ENCODE assay signal across 8 cellular contexts in genomic region chr5:139649082-139649991, GRCh38. TPM values are rescaled to one million over a fixed set of nuclear protein-coding genes. Genes with fewer than 3 reads are reported as not detected.
DNase-seq lines count a peak whose midpoint lies in the region; ATAC-seq and TF ChIP-seq lines count a peak whose summit lies in the region.

No MANE protein-coding gene starts in this region.

- DNase-seq in DMS53 (lab: John Stamatoyannopoulos, UW): peak; percentile 72
- DNase-seq in DMS53 treated with DMSO at 0.1 percent for 48 hours (lab: John Stamatoyannopoulos, UW; ENCODE audit: unreplicated experiment): no peak
- DNase-seq in OCI-M1 (lab: John Stamatoyannopoulos, UW): peak; percentile 60
- peak in 4 of 10 donors; percentile 55 to 73 (median 60) for DNase-seq in dorsolateral prefrontal cortex
- peak; percentile 83 for DNase-seq in upper lobe of right lung

- H3K27ac ChIP-seq in dorsolateral prefrontal cortex (peak overlapping the region; percentile 59 to 100 (median 99)), mesodermal cell (ENCODE audit: low read depth, low read length, severe bottlenecking) (peak overlapping the region; percentile 67), upper lobe of right lung (peak overlapping the region; percentile 84)

- intact Hi-C loops in dorsolateral prefrontal cortex (cut with DNase I) (no loop called here), upper lobe of right lung (cut with DNase I) (no loop called here)

- no peaks in the 10 kb centered on the region for H3K27me3 ChIP-seq in dorsolateral prefrontal cortex
- no peaks in the 10 kb centered on the region for H3K27me3 ChIP-seq in upper lobe of right lung

- peaks cover 6% of the 10 kb centered on the region for H3K36me3 ChIP-seq in mesodermal cell (ENCODE audit: control insufficient read depth, insufficient read depth, low read length)
- no peaks in the 10 kb centered on the region for H3K36me3 ChIP-seq in upper lobe of right lung

- H3K9me3 ChIP-seq in mesodermal cell (ENCODE audit: control insufficient read depth, low read length) (no peaks in the 10 kb centered on the region), upper lobe of right lung (no peaks in the 10 kb centered on the region)

- peak overlapping the region; percentile 80 to 99 (median 94) for H3K4me3 ChIP-seq in dorsolateral prefrontal cortex
- peak overlapping the region; percentile 98 for H3K4me3 ChIP-seq in mesodermal cell (ENCODE audit: extremely low read depth, insufficient read depth, low read length, poor library complexity, severe bottlenecking)
- H3K4me3 ChIP-seq in upper lobe of right lung: peak overlapping the region; percentile 94

- peak; percentile 3 for ATAC-seq in upper lobe of right lung
- no peak for ATAC-seq in HG02973 (IDR thresholded peaks at IDR 0.05; ENCODE audit: unreplicated experiment)
- no peak for ATAC-seq in GM18511 (IDR thresholded peaks at IDR 0.05; ENCODE audit: unreplicated experiment)

- TF ChIP-seq CTCF in dorsolateral prefrontal cortex (IDR thresholded peaks at IDR 0.05 in 54 of 56, conservative IDR thresholded peaks at IDR 0.05 in 2 of 56; ENCODE audit: low read depth in 1 of 56, partially characterized antibody in 56 of 56) (peak in 34 of 56 donors; percentile 8 to 42 (median 28)), upper lobe of right lung (IDR thresholded peaks at IDR 0.05) (no peak)

- WGBS in mesodermal cell (ENCODE audit: insufficient coverage in 2 of 2), 2 experiments: 1% methylated on average over 37 to 41 of the region's 77 CpGs

- H3K4me1 ChIP-seq in mesodermal cell (ENCODE audit: control insufficient read depth, insufficient read depth, low read length, poor library complexity, severe bottlenecking) (peaks cover 40% of the 10 kb centered on the region), upper lobe of right lung (peaks cover 54% of the 10 kb centered on the region)

RNA-seq across cellular contexts. Expression of gene CXXC5, which starts 1.2 kb away (rescaled TPM):
- total RNA-seq in dorsolateral prefrontal cortex: 100 to 1,000 TPM in 83 of 120 experiments, 10 to 100 TPM in 37; 79.1 to 229 (median 108) TPM
- 118 TPM for polyA plus RNA-seq in mesodermal cell (2013, experiment 1 of 2)
- polyA plus RNA-seq in mesodermal cell (2013, experiment 2 of 2): 93.8 TPM
- total RNA-seq in upper lobe of right lung: 30.6 TPM
